ENCODE assay signal across 8 cellular contexts in the genomic region with DNA sequence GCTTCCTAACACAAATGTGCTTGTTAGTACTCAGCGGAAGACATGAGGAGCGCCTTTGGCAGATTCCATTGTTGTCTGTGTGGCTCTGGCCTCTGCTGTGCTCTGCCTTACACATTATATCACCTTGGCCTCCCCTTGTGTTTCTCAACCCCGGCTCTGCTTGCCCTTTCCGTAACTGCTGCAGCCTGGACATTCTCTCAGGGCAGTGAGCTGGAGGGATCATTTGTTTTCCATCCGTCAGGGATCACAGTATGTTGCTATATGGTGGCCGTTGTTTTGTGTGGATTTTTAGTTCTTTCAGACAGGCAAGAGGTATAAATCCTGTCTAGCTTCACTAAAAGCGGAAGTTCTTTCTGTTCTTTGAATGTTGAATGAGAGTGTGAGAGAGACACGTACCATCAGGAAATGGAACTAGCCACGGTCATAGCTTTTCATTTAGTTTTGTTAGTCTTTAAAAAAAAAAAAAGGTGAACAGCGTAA.
DNase-seq lines count a peak whose midpoint lies in the region; ATAC-seq lines count a peak whose summit lies in the region.

No MANE protein-coding gene starts in this region.

- no peak overlapping the region for H3K27ac ChIP-seq in effector memory CD4-positive, alpha-beta T cell (ENCODE audit: insufficient read depth, low read length, poor library complexity, severe bottlenecking)

- H3K4me1 ChIP-seq in effector memory CD4-positive, alpha-beta T cell (ENCODE audit: control insufficient read depth, insufficient read depth, low read length, poor library complexity, severe bottlenecking), result peaks cover 8% of the 10 kb centered on the region

- POLR2A ChIA-PET in activated naive CD8-positive, alpha-beta T cell treated with anti-CD3 and anti-CD28 coated beads, Interleukin-2, amount 10 ng/mL, durations not matched to agents 7 days and 5 days (lab: Charles Lee), result interaction anchor here (0.7 to 3.7 kb wide), 6 partner anchors 9 to 704 kb away, joined by 4 to 36 read pairs (median 6); no protein-coding TSS in a partner anchor

- H3K4me3 ChIP-seq in effector memory CD4-positive, alpha-beta T cell (ENCODE audit: insufficient read depth, low read depth, low read length, poor library complexity, severe bottlenecking), result no peak overlapping the region

- peak overlapping the region; percentile 77 for H3K4me3 Mint-ChIP-seq in activated naive CD8-positive, alpha-beta T cell treated with anti-CD3 and anti-CD28 coated beads, Interleukin-2, amount 10 ng/mL, durations not matched to agents 7 days and 5 days

- peaks cover 5% of the 10 kb centered on the region for H3K36me3 ChIP-seq in effector memory CD4-positive, alpha-beta T cell (ENCODE audit: control insufficient read depth, insufficient read depth, low read length)

- H3K27me3 ChIP-seq in effector memory CD4-positive, alpha-beta T cell (replicated peaks; ENCODE audit: control insufficient read depth, insufficient read depth, low read length, poor library complexity, severe bottlenecking), result no peaks in the 10 kb centered on the region

- H3K9me3 Mint-ChIP-seq in activated naive CD8-positive, alpha-beta T cell treated with anti-CD3 and anti-CD28 coated beads, Interleukin-2, amount 10 ng/mL, durations not matched to agents 7 days and 5 days, result peaks cover 10% of the 10 kb centered on the region

- DNase-seq in AML-193 (lab: John Stamatoyannopoulos, UW) (peak; percentile 78 to 80), GM19240 (ENCODE audit: insufficient read length, low spot score) (peak; percentile 50), NCI-H446 treated with DMSO at 0.1 percent for 48 hours (lab: John Stamatoyannopoulos, UW) (no peak), DMS 273 treated with DMSO at 0.1 percent for 48 hours (lab: John Stamatoyannopoulos, UW) (no peak), H4 (ENCODE audit: low spot score) (no peak)
- peak; percentile 45 for DNase-seq in activated naive CD8-positive, alpha-beta T cell treated with anti-CD3 and anti-CD28 coated beads, Interleukin-2, amount 10 ng/mL, durations not matched to agents 7 days and 5 days
- no peak for DNase-seq in effector memory CD4-positive, alpha-beta T cell

- ATAC-seq in HG03280 (IDR thresholded peaks at IDR 0.05; ENCODE audit: unreplicated experiment), result peak; percentile 72
- peak; percentile 68 for ATAC-seq in activated naive CD8-positive, alpha-beta T cell treated with anti-CD3 and anti-CD28 coated beads, Interleukin-2, amount 10 ng/mL, durations not matched to agents 7 days and 5 days (ENCODE audit: low read depth)

- H3K4me1 Mint-ChIP-seq in activated naive CD8-positive, alpha-beta T cell treated with anti-CD3 and anti-CD28 coated beads, Interleukin-2, amount 10 ng/mL, durations not matched to agents 7 days and 5 days, result peaks cover 50% of the 10 kb centered on the region

- no peaks in the 10 kb centered on the region for H3K27me3 Mint-ChIP-seq in activated naive CD8-positive, alpha-beta T cell treated with anti-CD3 and anti-CD28 coated beads, Interleukin-2, amount 10 ng/mL, durations not matched to agents 7 days and 5 days

- peaks cover 58% of the 10 kb centered on the region for H3K36me3 Mint-ChIP-seq in activated naive CD8-positive, alpha-beta T cell treated with anti-CD3 and anti-CD28 coated beads, Interleukin-2, amount 10 ng/mL, durations not matched to agents 7 days and 5 days

- H3K9me3 ChIP-seq in effector memory CD4-positive, alpha-beta T cell (ENCODE audit: control insufficient read depth, low read length), result peaks cover 5% of the 10 kb centered on the region

- H3K27ac Mint-ChIP-seq in activated naive CD8-positive, alpha-beta T cell treated with anti-CD3 and anti-CD28 coated beads, Interleukin-2, amount 10 ng/mL, durations not matched to agents 7 days and 5 days, result peak overlapping the region; percentile 92

Comparison
In these comparisons a context has a peak if more than half of its experiments do, and no peak if none do; other contexts are left out.
1. DNase-seq: peak in AML-193 (2 of 2), GM19240 (single experiment) and activated naive CD8-positive, alpha-beta T cell treated with anti-CD3 and anti-CD28 coated beads, Interleukin-2, amount 10 ng/mL, durations not matched to agents 7 days and 5 days (single experiment); none in NCI-H446 treated with DMSO at 0.1 percent for 48 hours (single experiment), effector memory CD4-positive, alpha-beta T cell (0 of 3), DMS 273 treated with DMSO at 0.1 percent for 48 hours (single experiment) and H4 (single experiment).